In genomic region chr15:98326804-98327203, GRCh38 we compare ENCODE assay signal across 3 cellular contexts.
A peak's percentile ranks its signal among the peaks of the same experiment; 100 is the strongest.
TF ChIP-seq lines count a peak whose summit lies in the region.

No MANE protein-coding gene starts in this region.

TF ChIP-seq in HepG2, 621 proteins besides CTCF, POLR2A, EP300 and RAD21:
- TF ChIP-seq CREB1 (IDR thresholded peaks at IDR 0.05), result peak; percentile 93
- TF ChIP-seq CREB1 (CRISPR knock-in tag; IDR thresholded peaks at IDR 0.05), result no peak
- no peak for TF ChIP-seq ELK4 (CRISPR knock-in tag; IDR thresholded peaks at IDR 0.05; ENCODE audit: borderline replicate concordance)
- TF ChIP-seq ATF7 (IDR thresholded peaks at IDR 0.05), result peak; percentile 96
- no peak for TF ChIP-seq ATF7 (CRISPR knock-in tag; IDR thresholded peaks at IDR 0.05)

TF ChIP-seq in HEK293, 187 proteins besides CTCF, POLR2A, EP300 and RAD21:
- TF ChIP-seq ZBTB21 (tag by site-specific recombination; IDR thresholded peaks at IDR 0.05), result 0 out of 2 replicates have a peak, but pooled peaks have one; percentile 45
- TF ChIP-seq ZNF629 (tag by site-specific recombination; IDR thresholded peaks at IDR 0.05), result peak; percentile 47; the same call in 1 of the 2 replicates
- peak; percentile 88 for TF ChIP-seq ATF2 (tag by site-specific recombination; IDR thresholded peaks at IDR 0.05; ENCODE audit: low read depth)
- no peak for TF ChIP-seq PRDM10 (tag by site-specific recombination; IDR thresholded peaks at IDR 0.05)
TF ChIP-seq in HEK293: peak in this region for 3.

TF ChIP-seq in K562, 482 proteins besides CTCF, POLR2A, EP300 and RAD21:
- TF ChIP-seq CXXC5 (CRISPR knock-in tag; IDR thresholded peaks at IDR 0.05) (no peak), FOXA1 (IDR thresholded peaks at IDR 0.05; ENCODE audit: borderline replicate concordance) (no peak), ATF1 (CRISPR knock-in tag; IDR thresholded peaks at IDR 0.05) (no peak), ATF1 (tag; IDR thresholded peaks at IDR 0.05) (peak; percentile 40; the same call in 1 of the 2 replicates), RBM25 (IDR thresholded peaks at IDR 0.05; ENCODE audit: low read depth, low read length, severe bottlenecking) (no peak), ATF7 (IDR thresholded peaks at IDR 0.05) (peak; percentile 36; the same call in 1 of the 2 replicates), BDP1 (IDR thresholded peaks at IDR 0.05; ENCODE audit: insufficient read depth, insufficient read length) (no peak), ATF2 (CRISPR knock-in tag; IDR thresholded peaks at IDR 0.05) (no peak), ARID2 (IDR thresholded peaks at IDR 0.05) (no peak), LCOR (CRISPR knock-in tag; IDR thresholded peaks at IDR 0.05) (no peak), ZNF197 (CRISPR knock-in tag; IDR thresholded peaks at IDR 0.05; ENCODE audit: low read depth) (no peak), MTF1 (CRISPR knock-in tag; IDR thresholded peaks at IDR 0.05; ENCODE audit: borderline replicate concordance) (no peak), ATF3 (IDR thresholded peaks at IDR 0.05) (peak; percentile 16; the same call in 1 of the 2 replicates), ATF3 (CRISPR knock-in tag; conservative IDR thresholded peaks at IDR 0.05) (no peak)
